In genomic region chr20:13223731-13224130, GRCh38 we compare ENCODE assay signal across 22 cellular contexts. TPM values are rescaled to one million over a fixed set of nuclear protein-coding genes. Genes with fewer than 3 reads are reported as not detected.
DNase-seq lines count a peak whose midpoint lies in the region; ATAC-seq and TF ChIP-seq lines count a peak whose summit lies in the region.
"Had no signal": no experiment of that assay in that cellular context is flagged by ENCODE, and none has a peak within 500 bp of the region (broad histone marks: within the 10 kb centered on the region; RNA-seq: fewer than 3 reads in every experiment).

No MANE protein-coding gene starts in this region.

- intact Hi-C loops in natural killer cell (cut with micrococcal nuclease), result no loop called here

- H3K4me1 Mint-ChIP-seq in natural killer cell, result peaks cover 11 to 22% of the 10 kb centered on the region in 2 donors
- H3K4me1 Mint-ChIP-seq in natural killer cell treated with Interleukin-12 subunit alpha and Interleukin-12 subunit beta and Interleukin-15 and Interleukin-18, amount 100 ng/mL, for 72 hours (ENCODE audit: low read depth in 2 of 2), result peaks cover 3 to 12% of the 10 kb centered on the region in 2 donors
- H3K4me1 Mint-ChIP-seq in nephron, result peaks cover 7% of the 10 kb centered on the region
- peaks cover 9 to 22% of the 10 kb centered on the region in 2 donors for H3K4me1 Mint-ChIP-seq in stimulated activated naive B cell treated with anti-CD40 and anti-IgM and Interleukin-4, amounts not matched to agents 10 μg/mL and 1 μg/mL and 100 μg/mL, for 72 hours

- H3K9me3 Mint-ChIP-seq in natural killer cell, result no peaks in the 10 kb centered on the region
- H3K9me3 Mint-ChIP-seq in natural killer cell treated with Interleukin-12 subunit alpha and Interleukin-12 subunit beta and Interleukin-15 and Interleukin-18, amount 100 ng/mL, for 72 hours, result peaks cover 2% of the 10 kb centered on the region
- H3K9me3 Mint-ChIP-seq in nephron, result peaks cover 2% of the 10 kb centered on the region
- peaks cover 3 to 7% of the 10 kb centered on the region in 2 donors for H3K9me3 Mint-ChIP-seq in stimulated activated naive B cell treated with anti-CD40 and anti-IgM and Interleukin-4, amounts not matched to agents 10 μg/mL and 1 μg/mL and 100 μg/mL, for 72 hours
- H3K9me3 Mint-ChIP-seq: HFFc6 had no signal

- TF ChIP-seq CTCF in natural killer cell (IDR thresholded peaks at IDR 0.05), result no peak
- no peak for TF ChIP-seq CTCF in nephron (IDR thresholded peaks at IDR 0.05; ENCODE audit: unreplicated experiment in 3 of 3)

- H3K4me3 Mint-ChIP-seq in natural killer cell (peak overlapping the region; percentile 7), nephron (peak overlapping the region in 2 of 3 experiments; percentile 1 to 46)
- H3K4me3 Mint-ChIP-seq in natural killer cell treated with Interleukin-12 subunit alpha and Interleukin-12 subunit beta and Interleukin-15 and Interleukin-18, amount 100 ng/mL, for 72 hours, result no peak overlapping the region
- no peak overlapping the region for H3K4me3 Mint-ChIP-seq in stimulated activated naive B cell treated with anti-CD40 and anti-IgM and Interleukin-4, amounts not matched to agents 10 μg/mL and 1 μg/mL and 100 μg/mL, for 72 hours
- H3K4me3 Mint-ChIP-seq: B cell, HFFc6 had no signal

- no peak for ATAC-seq in natural killer cell
- ATAC-seq in natural killer cell treated with Interleukin-12 subunit alpha and Interleukin-12 subunit beta and Interleukin-15 and Interleukin-18, amount 100 ng/mL, for 72 hours, result no peak
- ATAC-seq in stimulated activated naive B cell treated with anti-CD40 and anti-IgM and Interleukin-4, amounts not matched to agents 10 μg/mL and 1 μg/mL and 100 μg/mL, for 72 hours (replicated peaks), result no peak
- ATAC-seq: HepG2, Right ventricle myocardium inferior had no signal

- H3K36me3 Mint-ChIP-seq in natural killer cell (no peaks in the 10 kb centered on the region), nephron (ENCODE audit: low read depth) (peaks cover 6% of the 10 kb centered on the region)
- no peaks in the 10 kb centered on the region for H3K36me3 Mint-ChIP-seq in natural killer cell treated with Interleukin-12 subunit alpha and Interleukin-12 subunit beta and Interleukin-15 and Interleukin-18, amount 100 ng/mL, for 72 hours
- no peaks in the 10 kb centered on the region for H3K36me3 Mint-ChIP-seq in stimulated activated naive B cell treated with anti-CD40 and anti-IgM and Interleukin-4, amounts not matched to agents 10 μg/mL and 1 μg/mL and 100 μg/mL, for 72 hours

- H3K27ac Mint-ChIP-seq in natural killer cell, result no peak overlapping the region
- H3K27ac Mint-ChIP-seq in natural killer cell treated with Interleukin-12 subunit alpha and Interleukin-12 subunit beta and Interleukin-15 and Interleukin-18, amount 100 ng/mL, for 72 hours, result no peak overlapping the region
- no peak overlapping the region for H3K27ac Mint-ChIP-seq in nephron
- H3K27ac Mint-ChIP-seq in stimulated activated naive B cell treated with anti-CD40 and anti-IgM and Interleukin-4, amounts not matched to agents 10 μg/mL and 1 μg/mL and 100 μg/mL, for 72 hours, result no peak overlapping the region
- H3K27ac Mint-ChIP-seq: B cell, HFFc6 had no signal

- H3K27me3 Mint-ChIP-seq in natural killer cell (ENCODE audit: low read depth in 2 of 2) (peaks cover 27 to 41% of the 10 kb centered on the region in 2 donors), nephron (ENCODE audit: low read depth) (peaks cover 45% of the 10 kb centered on the region)
- peaks cover 17 to 27% of the 10 kb centered on the region in 2 donors for H3K27me3 Mint-ChIP-seq in natural killer cell treated with Interleukin-12 subunit alpha and Interleukin-12 subunit beta and Interleukin-15 and Interleukin-18, amount 100 ng/mL, for 72 hours
- H3K27me3 Mint-ChIP-seq in stimulated activated naive B cell treated with anti-CD40 and anti-IgM and Interleukin-4, amounts not matched to agents 10 μg/mL and 1 μg/mL and 100 μg/mL, for 72 hours, result peaks cover 27 to 41% of the 10 kb centered on the region in 2 donors

- peak; percentile 8 for DNase-seq in NCI-H526 treated with DMSO at 0.1 percent for 48 hours (lab: John Stamatoyannopoulos, UW)
- DNase-seq in NCI-H526 (lab: John Stamatoyannopoulos, UW), result no peak
- DNase-seq in natural killer cell, result no peak
- no peak for DNase-seq in natural killer cell treated with Interleukin-12 subunit alpha and Interleukin-12 subunit beta and Interleukin-15 and Interleukin-18, amount 100 ng/mL, for 72 hours (ENCODE audit: low spot score)
- DNase-seq in NCI-H446 treated with DMSO at 0.1 percent for 48 hours (lab: John Stamatoyannopoulos, UW), result no peak
- no peak for DNase-seq in stimulated activated naive B cell treated with anti-CD40 and anti-IgM and Interleukin-4, amounts not matched to agents 10 μg/mL and 1 μg/mL and 100 μg/mL, for 72 hours
- no peak for DNase-seq in dedifferentiated amniotic fluid mesenchymal stem cell (ENCODE audit: extremely low spot score)
- DNase-seq: CD4-positive, alpha-beta memory T cell; DMS153; GF-D8; H7; HFFc6; KBM-7; NCI-H1105; NCI-H2081; NCI-H2171 treated with DMSO at 0.1 percent for 48 hours; NCI-H446; Peyer's patch had no signal

RNA-seq across cellular contexts. Expression of gene ISM1, which starts 2.7 kb away (rescaled TPM):
- total RNA-seq in natural killer cell, result under 1 TPM in 1 of 3 donors, not detected in 2; 0.13 TPM
- total RNA-seq in natural killer cell treated with Interleukin-12 subunit alpha and Interleukin-12 subunit beta and Interleukin-15 and Interleukin-18, amount 100 ng/mL, for 72 hours, result not detected
- total RNA-seq: B cell, H7 had no signal

Comparison
In these comparisons a context has a peak if more than half of its experiments do, and no peak if none do; other contexts are left out.
1. H3K4me3 Mint-ChIP-seq: peak in natural killer cell (single experiment) and nephron (2 of 3); none in natural killer cell treated with Interleukin-12 subunit alpha and Interleukin-12 subunit beta and Interleukin-15 and Interleukin-18, amount 100 ng/mL, for 72 hours (single experiment) and stimulated activated naive B cell treated with anti-CD40 and anti-IgM and Interleukin-4, amounts not matched to agents 10 μg/mL and 1 μg/mL and 100 μg/mL, for 72 hours (0 of 2).